In genomic region chr19:31312629-31313244, GRCh38 we compare ENCODE assay signal across 16 cellular contexts. TPM values are rescaled to one million over a fixed set of nuclear protein-coding genes. Genes with fewer than 3 reads are reported as not detected.
DNase-seq lines count a peak whose midpoint lies in the region; ATAC-seq and TF ChIP-seq lines count a peak whose summit lies in the region.
"Had no signal": no experiment of that assay in that cellular context is flagged by ENCODE, and none has a peak within 500 bp of the region (broad histone marks: within the 10 kb centered on the region; RNA-seq: fewer than 3 reads in every experiment).

No MANE protein-coding gene starts in this region.

- H3K36me3 Mint-ChIP-seq in stimulated activated effector memory CD8-positive, alpha-beta T cell treated with anti-CD3 and anti-CD28 coated beads, Interleukin-12 subunit alpha, Interleukin-12 subunit beta, amount 100 ng/mL, for 72 hours, result peaks cover 6% of the 10 kb centered on the region
- no peaks in the 10 kb centered on the region for H3K36me3 Mint-ChIP-seq in activated naive CD4-positive, alpha-beta T cell treated with anti-CD3 and anti-CD28 coated beads for 36 hours (ENCODE audit: low read depth)
- H3K36me3 Mint-ChIP-seq in activated T-cell treated with anti-CD3 and anti-CD28 coated beads, Interleukin-2, amount 50 U/mL, for 24 hours (ENCODE audit: low read depth), result no peaks in the 10 kb centered on the region

- DNase-seq in LNCaP clone FGC (ENCODE audit: low read depth) (peak; percentile 2), dorsolateral prefrontal cortex (no peak), aorta (no peak)
- DNase-seq in stimulated activated effector memory CD8-positive, alpha-beta T cell treated with anti-CD3 and anti-CD28 coated beads, Interleukin-12 subunit alpha, Interleukin-12 subunit beta, amount 100 ng/mL, for 72 hours (ENCODE audit: low spot score in 2 of 2), result no peak
- DNase-seq in activated naive CD4-positive, alpha-beta T cell treated with anti-CD3 and anti-CD28 coated beads for 36 hours, result no peak
- no peak for DNase-seq in activated T-cell treated with anti-CD3 and anti-CD28 coated beads, Interleukin-2, amount 50 U/mL, for 24 hours
- DNase-seq: ACHN, GF-D8, Kasumi-1, NCI-H1417 treated with DMSO at 0.1 percent for 48 hours, NCI-H2029, NCI-H510A, SHP77 had no signal

- no peaks in the 10 kb centered on the region for H3K27me3 ChIP-seq in BLaER1 treated with 17β-estradiol and CSF1 and Interleukin-3, amounts not matched to agents 10 nM and 100 nM
- H3K27me3 ChIP-seq in dorsolateral prefrontal cortex, result peaks cover 0 to 18% (median 0%) of the 10 kb centered on the region in 45 donors
- H3K27me3 ChIP-seq in aorta (ENCODE audit: control insufficient read depth in 1 of 2, insufficient read depth in 2 of 2, low read length in 1 of 2), result no peaks in the 10 kb centered on the region

- no peaks in the 10 kb centered on the region for H3K9me3 ChIP-seq in BLaER1 treated with 17β-estradiol and CSF1 and Interleukin-3, amounts not matched to agents 10 nM and 100 nM (replicated peaks in 1 of 11)
- H3K9me3 ChIP-seq in aorta (ENCODE audit: control insufficient read depth, low read length), result no peaks in the 10 kb centered on the region

- peaks cover 4 to 52% (median 8%) of the 10 kb centered on the region in 11 experiments; a peak in 14 of 22 replicates for H4K20me1 ChIP-seq in BLaER1 treated with 17β-estradiol and CSF1 and Interleukin-3, amounts not matched to agents 10 nM and 100 nM

- peak overlapping the region in 5 of 11 experiments; percentile 44 to 68 (median 52); a peak in 9 of 22 replicates for H3K27ac ChIP-seq in BLaER1 treated with 17β-estradiol and CSF1 and Interleukin-3, amounts not matched to agents 10 nM and 100 nM
- H3K27ac ChIP-seq in dorsolateral prefrontal cortex (peak overlapping the region in 35 of 59 donors; percentile 2 to 91 (median 46)), aorta (ENCODE audit: low read depth in 1 of 2, low read length in 2 of 2) (no peak overlapping the region)

- H3K9me3 Mint-ChIP-seq in stimulated activated effector memory CD8-positive, alpha-beta T cell treated with anti-CD3 and anti-CD28 coated beads, Interleukin-12 subunit alpha, Interleukin-12 subunit beta, amount 100 ng/mL, for 72 hours, result no peaks in the 10 kb centered on the region
- H3K9me3 Mint-ChIP-seq in activated naive CD4-positive, alpha-beta T cell treated with anti-CD3 and anti-CD28 coated beads for 36 hours, result no peaks in the 10 kb centered on the region
- H3K9me3 Mint-ChIP-seq in activated T-cell treated with anti-CD3 and anti-CD28 coated beads, Interleukin-2, amount 50 U/mL, for 24 hours, result no peaks in the 10 kb centered on the region

- peak overlapping the region in 6 of 11 experiments; percentile 7 to 92 (median 76); a peak in 10 of 22 replicates for H3K4me2 ChIP-seq in BLaER1 treated with 17β-estradiol and CSF1 and Interleukin-3, amounts not matched to agents 10 nM and 100 nM

- peak overlapping the region in 4 of 11 experiments; percentile 4 to 57 (median 40); a peak in 6 of 22 replicates for H3K9ac ChIP-seq in BLaER1 treated with 17β-estradiol and CSF1 and Interleukin-3, amounts not matched to agents 10 nM and 100 nM

- no peak for ATAC-seq in stimulated activated effector memory CD8-positive, alpha-beta T cell treated with anti-CD3 and anti-CD28 coated beads, Interleukin-12 subunit alpha, Interleukin-12 subunit beta, amount 100 ng/mL, for 72 hours
- ATAC-seq in aorta (ENCODE audit: low FRiP score), result no peak
- ATAC-seq: Panc1 had no signal

- peaks cover 0 to 100% (median 38%) of the 10 kb centered on the region in 10 experiments; a peak in 14 of 20 replicates for H3K4me1 ChIP-seq in BLaER1 treated with 17β-estradiol and CSF1 and Interleukin-3, amounts not matched to agents 10 nM and 100 nM
- no peaks in the 10 kb centered on the region for H3K4me1 ChIP-seq in aorta (ENCODE audit: control insufficient read depth in 1 of 2, insufficient read depth in 2 of 2, low read length in 2 of 2)

- intact Hi-C loops in dorsolateral prefrontal cortex (cut with DNase I), result no loop called here
- intact Hi-C loops in activated naive CD4-positive, alpha-beta T cell treated with anti-CD3 and anti-CD28 coated beads for 36 hours (cut with micrococcal nuclease), result no loop called here
- intact Hi-C loops in aorta (cut with DNase I), result no loop called here

- peaks cover 4% of the 10 kb centered on the region for H3K27me3 Mint-ChIP-seq in activated naive CD4-positive, alpha-beta T cell treated with anti-CD3 and anti-CD28 coated beads for 36 hours (ENCODE audit: low read depth)
- H3K27me3 Mint-ChIP-seq in activated T-cell treated with anti-CD3 and anti-CD28 coated beads, Interleukin-2, amount 50 U/mL, for 24 hours, result no peaks in the 10 kb centered on the region
- H3K27me3 Mint-ChIP-seq: B cell had no signal

- H3K4me3 Mint-ChIP-seq in stimulated activated effector memory CD8-positive, alpha-beta T cell treated with anti-CD3 and anti-CD28 coated beads, Interleukin-12 subunit alpha, Interleukin-12 subunit beta, amount 100 ng/mL, for 72 hours, result no peak overlapping the region
- no peak overlapping the region for H3K4me3 Mint-ChIP-seq in activated naive CD4-positive, alpha-beta T cell treated with anti-CD3 and anti-CD28 coated beads for 36 hours
- no peak overlapping the region for H3K4me3 Mint-ChIP-seq in activated T-cell treated with anti-CD3 and anti-CD28 coated beads, Interleukin-2, amount 50 U/mL, for 24 hours
- H3K4me3 Mint-ChIP-seq: B cell had no signal

- H3K4me1 Mint-ChIP-seq in stimulated activated effector memory CD8-positive, alpha-beta T cell treated with anti-CD3 and anti-CD28 coated beads, Interleukin-12 subunit alpha, Interleukin-12 subunit beta, amount 100 ng/mL, for 72 hours, result peaks cover 11% of the 10 kb centered on the region
- H3K4me1 Mint-ChIP-seq in activated naive CD4-positive, alpha-beta T cell treated with anti-CD3 and anti-CD28 coated beads for 36 hours (ENCODE audit: low read depth), result peaks cover 9% of the 10 kb centered on the region
- peaks cover 4% of the 10 kb centered on the region for H3K4me1 Mint-ChIP-seq in activated T-cell treated with anti-CD3 and anti-CD28 coated beads, Interleukin-2, amount 50 U/mL, for 24 hours (ENCODE audit: low read depth)
- H3K4me1 Mint-ChIP-seq: B cell had no signal

- TF ChIP-seq CTCF in LNCaP clone FGC (IDR thresholded peaks at IDR 0.05; ENCODE audit: control insufficient read depth, extremely low read depth, insufficient read depth), result no peak
- no peak for TF ChIP-seq CTCF in dorsolateral prefrontal cortex (IDR thresholded peaks at IDR 0.05 in 54 of 56, conservative IDR thresholded peaks at IDR 0.05 in 2 of 56; ENCODE audit: low read depth in 1 of 56, partially characterized antibody in 56 of 56)

- H3K4me3 ChIP-seq in BLaER1 treated with 17β-estradiol and CSF1 and Interleukin-3, amounts not matched to agents 10 nM and 100 nM, result no peak overlapping the region
- H3K4me3 ChIP-seq in LNCaP clone FGC (ENCODE audit: low read depth, low read length), result no peak overlapping the region
- H3K4me3 ChIP-seq in dorsolateral prefrontal cortex, result no peak overlapping the region
- H3K4me3 ChIP-seq in aorta (ENCODE audit: low read length in 2 of 2), result no peak overlapping the region

- peak overlapping the region; percentile 89 for H3K27ac Mint-ChIP-seq in stimulated activated effector memory CD8-positive, alpha-beta T cell treated with anti-CD3 and anti-CD28 coated beads, Interleukin-12 subunit alpha, Interleukin-12 subunit beta, amount 100 ng/mL, for 72 hours
- no peak overlapping the region for H3K27ac Mint-ChIP-seq in activated naive CD4-positive, alpha-beta T cell treated with anti-CD3 and anti-CD28 coated beads for 36 hours
- H3K27ac Mint-ChIP-seq in activated T-cell treated with anti-CD3 and anti-CD28 coated beads, Interleukin-2, amount 50 U/mL, for 24 hours, result no peak overlapping the region
- H3K27ac Mint-ChIP-seq: B cell had no signal

- 65 to 77% methylated on average over 12 of the region's 12 CpGs for WGBS in aorta, 2 donors

- H3K36me3 ChIP-seq in BLaER1 treated with 17β-estradiol and CSF1 and Interleukin-3, amounts not matched to agents 10 nM and 100 nM, result peaks cover 0 to 37% (median 0%) of the 10 kb centered on the region in 11 experiments; a peak in 7 of 22 replicates
- H3K36me3 ChIP-seq in aorta (ENCODE audit: control insufficient read depth in 1 of 2, insufficient read depth in 2 of 2, low read length in 1 of 2), result no peaks in the 10 kb centered on the region

- CTCF ChIA-PET in activated naive CD4-positive, alpha-beta T cell treated with anti-CD3 and anti-CD28 coated beads for 36 hours (lab: Charles Lee), result no interaction called here

RNA-seq across cellular contexts. Expression of gene TSHZ3, which starts 36.5 kb away (rescaled TPM):
- 10 to 100 TPM in 119 of 120 experiments, 1 to 10 TPM in 1; 8.4 to 35.0 (median 22.7) TPM for total RNA-seq in dorsolateral prefrontal cortex
- 1 to 10 TPM; 1.6 to 2.0 TPM for total RNA-seq in activated naive CD4-positive, alpha-beta T cell treated with anti-CD3 and anti-CD28 coated beads for 36 hours
- total RNA-seq in aorta, result 10 to 100 TPM; 16.4 to 20.6 TPM
- polyA plus RNA-seq in aorta, result 1 to 10 TPM; 3.0 to 5.1 TPM

Comparison
In these comparisons a context has a peak if more than half of its experiments do, and no peak if none do; other contexts are left out.
1. H3K27ac ChIP-seq: peak in dorsolateral prefrontal cortex (35 of 59); none in aorta (0 of 2).